8 cellular contexts compared by ENCODE assay signal in the genomic region with DNA sequence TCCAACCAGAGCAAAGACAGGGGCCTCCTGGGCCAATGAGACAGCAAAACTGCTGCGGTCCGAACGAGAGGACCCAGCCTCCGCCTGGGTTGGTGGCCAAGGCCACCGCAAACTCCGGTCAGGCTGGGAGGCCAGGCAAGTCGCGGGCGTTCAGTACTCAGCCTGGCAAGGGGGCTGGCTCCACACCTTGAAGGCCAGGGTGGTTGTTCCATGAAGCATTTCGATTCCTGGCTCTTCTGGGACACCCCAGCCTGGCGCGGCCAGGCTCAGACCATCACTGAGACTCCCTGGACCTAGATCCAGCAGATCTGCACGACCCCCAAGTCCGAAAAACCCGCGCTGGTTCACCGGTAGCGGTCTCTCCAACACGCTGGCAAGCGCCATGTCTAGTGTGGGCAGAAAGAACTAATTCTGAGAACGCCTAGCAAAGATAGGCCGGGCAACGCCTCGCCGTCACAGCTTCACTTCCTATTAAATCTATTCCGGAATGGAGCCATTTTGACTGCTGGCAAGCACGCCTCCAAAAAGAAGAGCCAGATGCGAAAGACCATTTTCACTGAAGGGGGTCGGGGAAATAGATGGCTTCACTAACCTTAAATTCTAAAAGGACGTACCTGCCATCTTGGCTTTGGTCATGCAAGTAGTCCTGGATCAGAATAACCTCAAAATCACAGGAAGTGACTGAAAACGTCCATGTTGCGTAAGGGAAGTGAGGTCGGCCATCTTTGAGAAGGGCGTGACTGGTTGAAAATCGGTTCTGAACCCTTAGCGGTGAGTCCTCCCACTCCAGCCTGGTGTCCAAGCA. TPM values are rescaled to one million over a fixed set of nuclear protein-coding genes. Genes with fewer than 3 reads are reported as not detected.
A peak's percentile ranks its signal among the peaks of the same experiment; 100 is the strongest.
DNase-seq lines count a peak whose midpoint lies in the region; ATAC-seq and TF ChIP-seq lines count a peak whose summit lies in the region.

TSS of gene PSMB5 (minus strand) at position 403 of the 805 bp plus-strand sequence. CDS start at position 384, 19 bp downstream.

- H3K4me1 Mint-ChIP-seq in nephron, result peaks cover 26% of the 10 kb centered on the region

- DNase-seq in CMK (ENCODE audit: low read depth), result peak; percentile 75
- peak; percentile 98 for DNase-seq in Jurkat, Clone E6-1 (ENCODE audit: low read depth, low spot score)
- peak; percentile 83 for DNase-seq in activated T-cell treated with anti-CD3 and anti-CD28 coated beads for 24 hours (ENCODE audit: low read depth)
- peak; percentile 96 for DNase-seq in fibroblast of lung (ENCODE audit: low read depth in 2 of 2)
- no peak for DNase-seq in NCI-H69 (lab: John Stamatoyannopoulos, UW)

- peak; percentile 93 for ATAC-seq in GM21529 (IDR thresholded peaks at IDR 0.05; ENCODE audit: unreplicated experiment)

- H3K4me1 ChIP-seq in fibroblast of lung (ENCODE audit: control insufficient read depth, extremely low read depth, insufficient read depth, low read length) (peaks cover 3% of the 10 kb centered on the region), stomach smooth muscle (ENCODE audit: control insufficient read depth, insufficient read depth, low read length) (peaks cover 11% of the 10 kb centered on the region)

- H3K9me3 ChIP-seq in fibroblast of lung (ENCODE audit: control insufficient read depth, insufficient read depth, low read depth, low read length) (no peaks in the 10 kb centered on the region), stomach smooth muscle (ENCODE audit: control insufficient read depth in 2 of 2, low read length in 2 of 2) (no peaks in the 10 kb centered on the region)

- H3K4me3 Mint-ChIP-seq in nephron, result peak within 1 kb of the TSS; percentile 80 to 89 (median 86)

- H3K27me3 ChIP-seq in fibroblast of lung (ENCODE audit: control insufficient read depth, insufficient read depth, low read length), result no peaks in the 10 kb centered on the region
- H3K27me3 ChIP-seq in stomach smooth muscle (ENCODE audit: control insufficient read depth in 1 of 2, insufficient read depth in 2 of 2, low read length in 2 of 2), result no peaks in the 10 kb centered on the region

- no peaks in the 10 kb centered on the region for H3K9me3 Mint-ChIP-seq in nephron

- peak within 1 kb of the TSS; percentile 91 for H3K4me2 ChIP-seq in fibroblast of lung (ENCODE audit: extremely low read depth, insufficient read depth, low read length)

- no peaks in the 10 kb centered on the region for H4K20me1 ChIP-seq in fibroblast of lung (ENCODE audit: control insufficient read depth, extremely low read depth, insufficient read depth, low read length)

- TF ChIP-seq CTCF in fibroblast of lung (conservative IDR thresholded peaks at IDR 0.05 in 1 of 2, IDR thresholded peaks at IDR 0.05 in 1 of 2; ENCODE audit: low read depth in 1 of 2, low read length in 2 of 2) (peak in 1 of 2 donors; percentile 9), nephron (IDR thresholded peaks at IDR 0.05; ENCODE audit: unreplicated experiment in 3 of 3) (no peak)

- H3K27me3 Mint-ChIP-seq in nephron (ENCODE audit: low read depth), result no peaks in the 10 kb centered on the region

- H2AFZ ChIP-seq in fibroblast of lung (ENCODE audit: low read length), result peak within 1 kb of the TSS; percentile 97

- H3K27ac ChIP-seq in fibroblast of lung (ENCODE audit: insufficient read depth, low read length), result peak within 1 kb of the TSS; percentile 97
- H3K27ac ChIP-seq in stomach smooth muscle (ENCODE audit: low read length), result peak within 1 kb of the TSS; percentile 96

- H3K36me3 ChIP-seq in fibroblast of lung (ENCODE audit: control insufficient read depth, insufficient read depth, low read length), result peaks cover 10% of the 10 kb centered on the region
- H3K36me3 ChIP-seq in stomach smooth muscle (ENCODE audit: control insufficient read depth in 2 of 2, insufficient read depth in 2 of 2, low read length in 2 of 2), result peaks cover 4 to 10% of the 10 kb centered on the region in 2 donors

- H3K36me3 Mint-ChIP-seq in nephron (ENCODE audit: low read depth), result peaks cover 19% of the 10 kb centered on the region

- H3K27ac Mint-ChIP-seq in nephron, result peak within 1 kb of the TSS; percentile 97 to 99 (median 98)

- peak within 1 kb of the TSS; percentile 96 for H3K4me3 ChIP-seq in Jurkat, Clone E6-1 (ENCODE audit: low read length)
- H3K4me3 ChIP-seq in fibroblast of lung (replicated peaks in 1 of 4; ENCODE audit: control extremely low read depth in 1 of 4, insufficient read depth in 1 of 4, low read depth in 3 of 4, low read length in 4 of 4), result peak within 1 kb of the TSS; percentile 78 to 99 (median 96)
- peak within 1 kb of the TSS; percentile 92 to 97 for H3K4me3 ChIP-seq in stomach smooth muscle (ENCODE audit: low read length in 2 of 2)

- peaks cover 18% of the 10 kb centered on the region for H3K79me2 ChIP-seq in fibroblast of lung (ENCODE audit: control insufficient read depth, insufficient read depth, low read length)

- H3K9ac ChIP-seq in fibroblast of lung (ENCODE audit: insufficient read depth, low read length) (peak within 1 kb of the TSS; percentile 98), stomach smooth muscle (ENCODE audit: low read length in 2 of 2) (peak within 1 kb of the TSS; percentile 97 to 98)

RNA-seq across cellular contexts. Expression of gene PSMB5, which starts in this region (rescaled TPM):
- polyA plus RNA-seq in Jurkat, Clone E6-1 (2012; ENCODE audit: insufficient read depth, insufficient read length), result 319 TPM
- total RNA-seq in fibroblast of lung, result 166 and 204 TPM in 2 replicates
- polyA plus RNA-seq in fibroblast of lung, result 237 and 276 TPM in 2 replicates
- polyA plus RNA-seq in fibroblast of lung (2012), result 213 and 248 TPM in 2 replicates
- polyA minus RNA-seq in fibroblast of lung (ENCODE audit: low replicate concordance), result 184 and 186 TPM in 2 replicates
